9 cellular contexts compared by ENCODE assay signal in genomic region chr5:38420691-38421395, GRCh38.
A peak's percentile ranks its signal among the peaks of the same experiment; 100 is the strongest.
DNase-seq lines count a peak whose midpoint lies in the region; ATAC-seq and TF ChIP-seq lines count a peak whose summit lies in the region.
"Had no signal": no experiment of that assay in that cellular context is flagged by ENCODE, and none has a peak within 500 bp of the region (broad histone marks: within the 10 kb centered on the region; RNA-seq: fewer than 3 reads in every experiment).

No MANE protein-coding gene starts in this region.

- no peaks in the 10 kb centered on the region for H4K20me1 ChIP-seq in H9 (ENCODE audit: control insufficient read depth, insufficient read depth, insufficient read length)

- H3K4me1 ChIP-seq in H9 (ENCODE audit: insufficient read depth, low read length) = 0 out of 2 replicates have a peak, but pooled peaks cover 6% of the 10 kb centered on the region
- H3K4me1 ChIP-seq in prostate gland (replicated peaks) = no peaks in the 10 kb centered on the region

- H4K5ac ChIP-seq in H9 (ENCODE audit: insufficient read length, low read depth, low read length) = no peak overlapping the region

- intact Hi-C loops in Calu3 (cut with micrococcal nuclease; ENCODE audit: unreplicated experiment) (loop anchor here (1.0 kb wide), 2 partner anchors 389 to 501 kb away; no protein-coding TSS in a partner anchor), prostate gland (cut with DNase I) (no loop called here)

- H2AK5ac ChIP-seq in H9 (ENCODE audit: insufficient read length, low read length) = no peak overlapping the region

- no peak overlapping the region for H3K9ac ChIP-seq in H9 (ENCODE audit: extremely low read depth, insufficient read length, low read length)

- no TSS peak for BruUV-seq in Calu3 (replicated peaks; lab: Mats Ljungman, UMichigan)

- no peak overlapping the region for H3K56ac ChIP-seq in H9 (ENCODE audit: insufficient read length, low read depth, low read length)

- no peak overlapping the region for H3T11ph ChIP-seq in H9 (ENCODE audit: low read length)

- H2BK120ac ChIP-seq in H9 (ENCODE audit: low read depth, low read length, poor library complexity, severe bottlenecking) = no peak overlapping the region

- H3K23me2 ChIP-seq in H9 (ENCODE audit: insufficient read length, low read depth, low read length, poor library complexity, severe bottlenecking) = no peaks in the 10 kb centered on the region

- no peak overlapping the region for H3K23ac ChIP-seq in H9 (ENCODE audit: insufficient read length, low read depth, low read length)

- H2BK12ac ChIP-seq in H9 (ENCODE audit: insufficient read length, low read depth, low read length) = no peak overlapping the region

- H2AFZ ChIP-seq in H9 (ENCODE audit: low read length) = no peak overlapping the region

- H3K4me1 Mint-ChIP-seq in Calu3 (ENCODE audit: low read depth, unreplicated experiment) (no peaks in the 10 kb centered on the region), H9 (peaks cover 18 to 21% of the 10 kb centered on the region in 2 experiments)
- no peaks in the 10 kb centered on the region for H3K4me1 Mint-ChIP-seq in activated CD4-positive, alpha-beta memory T cell treated with anti-CD3 and anti-CD28 coated beads, Interleukin-2, amount 10 ng/mL, durations not matched to agents 7 days and 5 days

- H3K4ac ChIP-seq in H9 (ENCODE audit: low read depth, low read length) = no peak overlapping the region

- no peak overlapping the region for H4K91ac ChIP-seq in H9 (ENCODE audit: insufficient read length, low read depth, low read length)

- H3K36me3 Mint-ChIP-seq in Calu3 (ENCODE audit: insufficient read depth, unreplicated experiment) (no peaks in the 10 kb centered on the region), H9 (ENCODE audit: insufficient read depth in 1 of 3, low read depth in 3 of 3) (no peaks in the 10 kb centered on the region)
- H3K36me3 Mint-ChIP-seq in activated CD4-positive, alpha-beta memory T cell treated with anti-CD3 and anti-CD28 coated beads, Interleukin-2, amount 10 ng/mL, durations not matched to agents 7 days and 5 days (ENCODE audit: low read depth) = no peaks in the 10 kb centered on the region

- CTCF ChIA-PET in Calu3 (lab: Charles Lee) = interaction anchor here (0.7 to 1.9 kb wide), 6 partner anchors 10 to 389 kb away, joined by 3 to 31 read pairs (median 3); no protein-coding TSS in a partner anchor
- CTCF ChIA-PET in activated CD4-positive, alpha-beta memory T cell treated with anti-CD3 and anti-CD28 coated beads, Interleukin-2, amount 10 ng/mL, durations not matched to agents 7 days and 5 days (lab: Charles Lee) = interaction anchor here (0.6 to 5.1 kb wide), 20 partner anchors 8 to 660 kb away, joined by 3 to 50 read pairs (median 4); no protein-coding TSS in a partner anchor

- H3K18ac ChIP-seq in H9 (ENCODE audit: insufficient read length, low read depth, low read length) = no peak overlapping the region

- no peak overlapping the region for H3K4me3 ChIP-seq in prostate gland
- H3K4me3 ChIP-seq: skin epidermis had no signal

- no peak for TF ChIP-seq POLR2A in prostate gland (IDR thresholded peaks at IDR 0.05)

- H3K27me3 Mint-ChIP-seq in Calu3 (ENCODE audit: unreplicated experiment) (peaks cover 70% of the 10 kb centered on the region), H9 (ENCODE audit: low read depth) (peaks cover 5% of the 10 kb centered on the region; the same call in 1 of the 2 replicates)
- peaks cover 33% of the 10 kb centered on the region for H3K27me3 Mint-ChIP-seq in activated CD4-positive, alpha-beta memory T cell treated with anti-CD3 and anti-CD28 coated beads, Interleukin-2, amount 10 ng/mL, durations not matched to agents 7 days and 5 days

- H3K79me2 ChIP-seq in H9 (ENCODE audit: insufficient read depth, low read length) = no peaks in the 10 kb centered on the region

- no peak overlapping the region for H2BK5ac ChIP-seq in H9 (ENCODE audit: insufficient read length, low read length)

- no peak overlapping the region for H4K8ac ChIP-seq in H9 (replicated peaks; ENCODE audit: insufficient read length, low read depth, low read length)

- H3K4me3 Mint-ChIP-seq in Calu3 (ENCODE audit: low read depth, unreplicated experiment) (no peak overlapping the region), H9 (no peak overlapping the region)
- H3K4me3 Mint-ChIP-seq in activated CD4-positive, alpha-beta memory T cell treated with anti-CD3 and anti-CD28 coated beads, Interleukin-2, amount 10 ng/mL, durations not matched to agents 7 days and 5 days = no peak overlapping the region

- WGBS in H9 (ENCODE audit: extremely low coverage, insufficient read length, low lambda C conversion rate) = no CpG with 5 or more reads among the region's 6 CpGs
- WGBS in prostate gland = 67% methylated on average over 6 of the region's 6 CpGs

- DNase-seq in Calu3 = peak; percentile 63
- peak; percentile 56 for DNase-seq in H9
- DNase-seq in NCI-H2171 treated with DMSO at 0.1 percent for 48 hours (lab: John Stamatoyannopoulos, UW) = peak; percentile 91
- DNase-seq in activated CD4-positive, alpha-beta memory T cell treated with anti-CD3 and anti-CD28 coated beads, Interleukin-2, amount 10 ng/mL, durations not matched to agents 7 days and 5 days = peak; percentile 41
- peak; percentile 62 for DNase-seq in glomerular endothelial cell (ENCODE audit: extremely low read depth, low read depth, low spot score)
- DNase-seq in prostate gland (ENCODE audit: low spot score) = peak; percentile 43

- H3K79me1 ChIP-seq in H9 (ENCODE audit: insufficient read depth, low read depth, low read length, poor library complexity, severe bottlenecking) = no peaks in the 10 kb centered on the region

- POLR2A ChIA-PET in activated CD4-positive, alpha-beta memory T cell treated with anti-CD3 and anti-CD28 coated beads, Interleukin-2, amount 10 ng/mL, durations not matched to agents 7 days and 5 days (lab: Charles Lee) = no interaction called here

- H3K4me2 ChIP-seq in H9 (ENCODE audit: insufficient read depth, insufficient read length, low read length) = no peak overlapping the region

- H3K36me3 ChIP-seq in prostate gland = no peaks in the 10 kb centered on the region

- no peaks in the 10 kb centered on the region for H3K27me3 ChIP-seq in H9 (ENCODE audit: insufficient read depth, low read length)
- H3K27me3 ChIP-seq in prostate gland (replicated peaks; ENCODE audit: insufficient read depth) = no peaks in the 10 kb centered on the region

- no peak overlapping the region for H2BK20ac ChIP-seq in H9 (ENCODE audit: low read depth, low read length, poor library complexity, severe bottlenecking)

- H3K27ac ChIP-seq in H9 (ENCODE audit: insufficient read length, low read depth, low read length) (no peak overlapping the region), prostate gland (no peak overlapping the region)
- H3K27ac ChIP-seq: skin epidermis had no signal

- H3K14ac ChIP-seq in H9 (ENCODE audit: insufficient read depth, low read length) = no peak overlapping the region

- ATAC-seq in HG02571 (IDR thresholded peaks at IDR 0.05; ENCODE audit: unreplicated experiment) (no peak), GM18909 (IDR thresholded peaks at IDR 0.05; ENCODE audit: poor library complexity, unreplicated experiment) (no peak)

- H3K9me3 Mint-ChIP-seq in Calu3 (ENCODE audit: low read depth, unreplicated experiment) = no peaks in the 10 kb centered on the region
- H3K9me3 Mint-ChIP-seq in H9 = no peaks in the 10 kb centered on the region
- H3K9me3 Mint-ChIP-seq in activated CD4-positive, alpha-beta memory T cell treated with anti-CD3 and anti-CD28 coated beads, Interleukin-2, amount 10 ng/mL, durations not matched to agents 7 days and 5 days = no peaks in the 10 kb centered on the region

- H3K27ac Mint-ChIP-seq in Calu3 (ENCODE audit: unreplicated experiment) (no peak overlapping the region), H9 (no peak overlapping the region)
- no peak overlapping the region for H3K27ac Mint-ChIP-seq in activated CD4-positive, alpha-beta memory T cell treated with anti-CD3 and anti-CD28 coated beads, Interleukin-2, amount 10 ng/mL, durations not matched to agents 7 days and 5 days

- no peaks in the 10 kb centered on the region for H3K9me3 ChIP-seq in H9 (ENCODE audit: control insufficient read depth, low read depth, low read length)
- no peaks in the 10 kb centered on the region for H3K9me3 ChIP-seq in prostate gland

- no peak overlapping the region for H2BK15ac ChIP-seq in H9 (ENCODE audit: low read depth, low read length)

- TF ChIP-seq CTCF in Calu3 (IDR thresholded peaks at IDR 0.05; ENCODE audit: unreplicated experiment) (peak; percentile 74), H9 (conservative IDR thresholded peaks at IDR 0.05) (peak; percentile 77), prostate gland (IDR thresholded peaks at IDR 0.05) (peak; percentile 21 to 66 (median 58))

Comparison
In these comparisons a context has a peak if more than half of its experiments do, and no peak if none do; other contexts are left out.
1. DNase-seq: peak in every context shown above with its lines; median percentile 91 in NCI-H2171 treated with DMSO at 0.1 percent for 48 hours; 63 in Calu3; 62 in glomerular endothelial cell; 56 in H9; 43 in prostate gland; 41 in activated CD4-positive, alpha-beta memory T cell treated with anti-CD3 and anti-CD28 coated beads, Interleukin-2, amount 10 ng/mL, durations not matched to agents 7 days and 5 days.